Comparison of ENCODE assay signal across 8 cellular contexts in the genomic region with DNA sequence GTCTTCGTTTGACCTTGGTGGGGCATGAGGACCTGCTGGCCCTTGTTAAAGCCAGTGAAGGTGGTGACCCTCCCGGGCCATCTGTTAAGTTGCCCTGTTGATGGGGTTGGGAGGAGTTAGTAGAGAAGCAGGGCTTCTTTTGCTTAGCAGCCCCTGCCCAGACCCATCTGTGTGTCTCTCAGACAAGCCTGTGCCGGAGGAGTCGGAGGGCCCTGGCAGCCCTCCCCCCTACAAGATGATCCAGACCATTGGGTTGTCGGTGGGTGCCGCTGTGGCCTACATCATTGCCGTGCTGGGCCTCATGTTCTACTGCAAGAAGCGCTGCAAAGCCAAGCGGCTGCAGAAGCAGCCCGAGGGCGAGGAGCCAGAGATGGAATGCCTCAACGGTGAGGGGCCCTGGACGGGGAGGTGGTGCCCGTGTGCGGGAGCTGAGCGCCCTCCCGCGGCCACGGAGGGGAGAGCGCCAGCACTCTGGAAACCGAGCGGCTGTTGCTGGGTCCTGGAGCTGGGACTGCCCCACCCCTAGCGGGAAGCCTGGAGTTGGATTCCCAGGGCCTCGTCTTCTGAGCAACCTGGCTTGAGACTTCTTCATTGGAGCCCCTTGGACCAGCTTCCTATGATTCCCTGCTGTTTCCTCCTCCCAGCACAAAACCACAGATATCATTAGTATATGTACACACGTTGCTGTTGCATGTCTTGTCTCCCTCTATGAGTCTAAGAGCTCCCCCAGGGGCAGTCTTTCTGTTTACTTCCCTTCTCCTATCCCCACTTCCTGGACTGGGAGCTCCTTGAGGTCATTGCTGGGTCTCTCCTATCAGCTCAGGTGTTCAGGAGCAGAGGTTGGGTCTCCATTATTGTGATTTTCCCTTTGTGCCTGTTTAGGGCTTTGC.
DNase-seq lines count a peak whose midpoint lies in the region; ATAC-seq lines count a peak whose summit lies in the region.

No MANE protein-coding gene starts in this region.

- ATAC-seq in HG02885 (IDR thresholded peaks at IDR 0.05; ENCODE audit: poor library complexity, unreplicated experiment) (peak; percentile 80), GM19328 (IDR thresholded peaks at IDR 0.05; ENCODE audit: unreplicated experiment) (no peak)
- ATAC-seq in central memory CD8-positive, alpha-beta T cell (replicated peaks; ENCODE audit: extremely low read depth, poor library complexity, severe bottlenecking): peak; percentile 72

- DNase-seq in EL: peak; percentile 92
- DNase-seq in NCI-H345 (lab: John Stamatoyannopoulos, UW): peak; percentile 67
- DNase-seq in activated CD4-positive, alpha-beta T cell treated with anti-CD3 and anti-CD28 coated beads for 1 hour: peak; percentile 59
- peak; percentile 64 to 71 for DNase-seq in central memory CD8-positive, alpha-beta T cell (ENCODE audit: low spot score in 2 of 2)
- peak; percentile 68 for DNase-seq in kidney glomerular epithelial cell (lab: John Stamatoyannopoulos, UW)
- DNase-seq in stimulated activated CD4-positive, alpha-beta T cell treated with anti-CD3 and anti-CD28 coated beads, Interleukin-1b, Interleukin-23, amount 100 ng/mL, for 1 hour (ENCODE audit: low read depth in 2 of 2): peak; percentile 42 to 50

- H3K27ac Mint-ChIP-seq in central memory CD8-positive, alpha-beta T cell (ENCODE audit: low read depth): peak overlapping the region; percentile 93

- no peaks in the 10 kb centered on the region for H3K36me3 Mint-ChIP-seq in central memory CD8-positive, alpha-beta T cell (ENCODE audit: insufficient read depth)

- peak overlapping the region; percentile 82 for H3K4me3 Mint-ChIP-seq in central memory CD8-positive, alpha-beta T cell

- H3K9me3 Mint-ChIP-seq in central memory CD8-positive, alpha-beta T cell: no peaks in the 10 kb centered on the region

- H3K27me3 Mint-ChIP-seq in central memory CD8-positive, alpha-beta T cell: no peaks in the 10 kb centered on the region

- peaks cover 23% of the 10 kb centered on the region for H3K4me1 Mint-ChIP-seq in central memory CD8-positive, alpha-beta T cell
